Comparison of ENCODE assay signal across 8 cellular contexts in genomic region chr12:116533343-116534248, GRCh38.
DNase-seq lines count a peak whose midpoint lies in the region; ATAC-seq lines count a peak whose summit lies in the region.

No MANE protein-coding gene starts in this region.

- H3K27ac ChIP-seq in caudate nucleus (ENCODE audit: low read depth, low read length), result peak overlapping the region; percentile 82

- peak; percentile 65 for ATAC-seq in HG02885 (IDR thresholded peaks at IDR 0.05; ENCODE audit: poor library complexity, unreplicated experiment)

- peak; percentile 90 for DNase-seq in NCI-H2196 (lab: John Stamatoyannopoulos, UW; ENCODE audit: unreplicated experiment)
- DNase-seq in activated CD4-positive, CD25-positive, alpha-beta regulatory T cell (lab: John Stamatoyannopoulos, UW), result peak; percentile 46 to 54 (median 52)
- DNase-seq in caudate nucleus (lab: John Stamatoyannopoulos, UW), result peak in 59 of 61 donors; percentile 8 to 90 (median 66)
- DNase-seq in islet precursor cell, result peak; percentile 94
- peak; percentile 79 for DNase-seq in stimulated activated CD4-positive, alpha-beta T cell treated with anti-CD3 and anti-CD28 coated beads, Interleukin-12 subunit alpha, Interleukin-12 subunit beta, amount 100 ng/mL, for 4 hours
- no peak for DNase-seq in COR-L47 (lab: John Stamatoyannopoulos, UW)

- H3K4me3 ChIP-seq in GM08714 (ENCODE audit: low read length), result peak overlapping the region; percentile 62
